ENCODE assay signal across 18 cellular contexts in genomic region chr21:26709090-26709489, GRCh38.
DNase-seq lines count a peak whose midpoint lies in the region; ATAC-seq and TF ChIP-seq lines count a peak whose summit lies in the region.
"Had no signal": no experiment of that assay in that cellular context is flagged by ENCODE, and none has a peak within 500 bp of the region (broad histone marks: within the 10 kb centered on the region; RNA-seq: fewer than 3 reads in every experiment).

No MANE protein-coding gene starts in this region.

- H2AFZ ChIP-seq in mammary epithelial cell (ENCODE audit: low read depth, low read length): no peak overlapping the region

- H3K9ac ChIP-seq in mammary epithelial cell (ENCODE audit: insufficient read depth, low read length): no peak overlapping the region
- H3K9ac ChIP-seq: SK-N-SH had no signal

- no peak overlapping the region for H3K4me3 Mint-ChIP-seq in activated naive CD8-positive, alpha-beta T cell treated with anti-CD3 and anti-CD28 coated beads for 36 hours
- H3K4me3 Mint-ChIP-seq: B cell; CD4-positive, alpha-beta memory T cell had no signal

- H3K36me3 Mint-ChIP-seq in activated naive CD8-positive, alpha-beta T cell treated with anti-CD3 and anti-CD28 coated beads for 36 hours: no peaks in the 10 kb centered on the region
- H3K36me3 Mint-ChIP-seq: CD4-positive, alpha-beta memory T cell had no signal

- H4K20me1 ChIP-seq in mammary epithelial cell (ENCODE audit: insufficient read depth, low read length): no peaks in the 10 kb centered on the region

- BruUV-seq in mammary epithelial cell (replicated peaks; lab: Mats Ljungman, UMichigan): no TSS peak

- no peak overlapping the region for H3K27ac ChIP-seq in mammary epithelial cell (ENCODE audit: insufficient read depth, low read depth, low read length)

- no peaks in the 10 kb centered on the region for H3K36me3 ChIP-seq in mammary epithelial cell (ENCODE audit: insufficient read depth, low read length)
- H3K36me3 ChIP-seq in mucosa of descending colon (ENCODE audit: low read depth): no peaks in the 10 kb centered on the region

- dilution Hi-C loops in mammary epithelial cell (cut with HindIII; ENCODE audit: low sequenced_read_pairs): no loop called here

- 70% methylated on average over 4 of the region's 7 CpGs for WGBS in mammary epithelial cell (ENCODE audit: low coverage, missing lambda C conversion rate)

- ATAC-seq in HG03439 (IDR thresholded peaks at IDR 0.05; ENCODE audit: unreplicated experiment) (no peak), mucosa of descending colon (no peak)

- no peak for TF ChIP-seq CTCF in mammary epithelial cell (conservative IDR thresholded peaks at IDR 0.05 in 1 of 2, IDR thresholded peaks at IDR 0.05 in 1 of 2; ENCODE audit: extremely low read depth in 1 of 2, insufficient read depth in 1 of 2, low read depth in 1 of 2, low read length in 2 of 2)
- no peak for TF ChIP-seq CTCF in mucosa of descending colon (IDR thresholded peaks at IDR 0.05)

- H3K27me3 ChIP-seq in mammary epithelial cell (ENCODE audit: insufficient read depth, low read length): no peaks in the 10 kb centered on the region

- H3K27me3 Mint-ChIP-seq in activated naive CD8-positive, alpha-beta T cell treated with anti-CD3 and anti-CD28 coated beads for 36 hours: peaks cover 10% of the 10 kb centered on the region
- H3K27me3 Mint-ChIP-seq: CD4-positive, alpha-beta memory T cell had no signal

- in situ Hi-C loops in mammary epithelial cell (cut with MboI; ENCODE audit: low sequenced_read_pairs in 2 of 2): loop anchor here (25.0 kb wide), 3 partner anchors 547 to 1097 kb away; partner anchors contain the start of genes MRPL39 (in 2 of the 2) and APP (in 1 of the 2)

- DNase-seq in ELR (ENCODE audit: low read depth) (peak; percentile 49), M059J (ENCODE audit: low read depth) (peak; percentile 45), mammary epithelial cell (peak; percentile 40), kidney tubule cell (ENCODE audit: low spot score) (peak; percentile 59), germinal center (ENCODE audit: low spot score) (no peak), mucosa of descending colon (no peak)
- no peak for DNase-seq in activated naive CD8-positive, alpha-beta T cell treated with anti-CD3 and anti-CD28 coated beads for 36 hours
- DNase-seq: ACHN; CD4-positive, alpha-beta memory T cell; DMS79 treated with DMSO at 0.1 percent for 48 hours; NCI-H1092 treated with DMSO at 0.1 percent for 48 hours; NCI-H1694 treated with DMSO at 0.1 percent for 48 hours; NCI-H446 treated with DMSO at 0.1 percent for 48 hours; NCI-H748 treated with DMSO at 0.1 percent for 48 hours; Right ventricle myocardium superior; SK-N-SH had no signal

- no peaks in the 10 kb centered on the region for H3K4me1 ChIP-seq in mammary epithelial cell (ENCODE audit: insufficient read depth, low read length)
- H3K4me1 ChIP-seq in mucosa of descending colon (ENCODE audit: low read depth): no peaks in the 10 kb centered on the region

- CTCF ChIA-PET in mammary epithelial cell (lab: Charles Lee; ENCODE audit: low non-redundant PET): no interaction called here

- H3K4me3 ChIP-seq in mammary epithelial cell (replicated peaks in 1 of 3; ENCODE audit: insufficient read depth in 1 of 3, low read depth in 2 of 3, low read length in 3 of 3) (no peak overlapping the region), mucosa of descending colon (no peak overlapping the region)

- H3K27ac Mint-ChIP-seq in activated naive CD8-positive, alpha-beta T cell treated with anti-CD3 and anti-CD28 coated beads for 36 hours: no peak overlapping the region
- H3K27ac Mint-ChIP-seq: B cell; CD4-positive, alpha-beta memory T cell had no signal

- H3K9me3 ChIP-seq in mammary epithelial cell (replicated peaks; ENCODE audit: insufficient read depth, low read length) (no peaks in the 10 kb centered on the region), mucosa of descending colon (no peaks in the 10 kb centered on the region)
- H3K9me3 ChIP-seq: SK-N-SH had no signal

- H3K4me2 ChIP-seq in mammary epithelial cell (ENCODE audit: insufficient read depth, low read depth, low read length): no peak overlapping the region
- H3K4me2 ChIP-seq: SK-N-SH had no signal

- H3K4me1 Mint-ChIP-seq in activated naive CD8-positive, alpha-beta T cell treated with anti-CD3 and anti-CD28 coated beads for 36 hours: no peaks in the 10 kb centered on the region
- H3K4me1 Mint-ChIP-seq: B cell; CD4-positive, alpha-beta memory T cell had no signal

- H3K9me3 Mint-ChIP-seq in activated naive CD8-positive, alpha-beta T cell treated with anti-CD3 and anti-CD28 coated beads for 36 hours: no peaks in the 10 kb centered on the region
- H3K9me3 Mint-ChIP-seq: CD4-positive, alpha-beta memory T cell had no signal

- intact Hi-C loops in mammary epithelial cell (cut with micrococcal nuclease) (no loop called here), mucosa of descending colon (cut with DNase I, micrococcal nuclease) (no loop called here)

- no peaks in the 10 kb centered on the region for H3K79me2 ChIP-seq in mammary epithelial cell (ENCODE audit: insufficient read depth, low read length)

Comparison
In these comparisons a context has a peak if more than half of its experiments do, and no peak if none do; other contexts are left out.
1. DNase-seq: peak in ELR (single experiment), M059J (single experiment), mammary epithelial cell (single experiment) and kidney tubule cell (single experiment); none in germinal center (single experiment), activated naive CD8-positive, alpha-beta T cell treated with anti-CD3 and anti-CD28 coated beads for 36 hours (single experiment) and mucosa of descending colon (0 of 3).